In genomic region chr6:18154507-18155272, GRCh38 we compare ENCODE assay signal across 1 cellular context.
TF ChIP-seq lines count a peak whose summit lies in the region.

TSS of gene TPMT (minus strand) at chr6:18155077. CDS start at chr6:18149127, 5,950 bp downstream.

TF ChIP-seq in HepG2, 621 proteins besides CTCF, POLR2A, EP300 and RAD21 (continued from another document and continues in another):
- TF ChIP-seq MIER3 (CRISPR knock-in tag; IDR thresholded peaks at IDR 0.05; ENCODE audit: borderline replicate concordance) (no peak), SRY (CRISPR knock-in tag; IDR thresholded peaks at IDR 0.05) (peak; percentile 7; the same call in 1 of the 2 replicates), ZSCAN25 (CRISPR knock-in tag; IDR thresholded peaks at IDR 0.05) (no peak), ZKSCAN5 (CRISPR knock-in tag; IDR thresholded peaks at IDR 0.05) (no peak), TFDP2 (CRISPR knock-in tag; IDR thresholded peaks at IDR 0.05) (peak; percentile 84), U2AF1 (optimal IDR thresholded peaks at IDR 0.05; ENCODE audit: low read depth, low read length) (no peak), NRL (CRISPR knock-in tag; IDR thresholded peaks at IDR 0.05; ENCODE audit: borderline replicate concordance) (no peak), ZNF629 (CRISPR knock-in tag; conservative IDR thresholded peaks at IDR 0.05) (no peak), ATF6 (CRISPR knock-in tag; conservative IDR thresholded peaks at IDR 0.05) (no peak), GFI1 (CRISPR knock-in tag; IDR thresholded peaks at IDR 0.05; ENCODE audit: borderline replicate concordance) (no peak), CENPT (CRISPR knock-in tag; IDR thresholded peaks at IDR 0.05; ENCODE audit: low read depth) (no peak), MIXL1 (CRISPR knock-in tag; IDR thresholded peaks at IDR 0.05) (no peak), ZNF431 (CRISPR knock-in tag; IDR thresholded peaks at IDR 0.05; ENCODE audit: borderline replicate concordance, low read depth) (no peak), CBX2 (IDR thresholded peaks at IDR 0.05; ENCODE audit: low read depth, low read length) (no peak), CBX2 (CRISPR knock-in tag; IDR thresholded peaks at IDR 0.05; ENCODE audit: low read depth) (no peak), ZNF12 (CRISPR knock-in tag; IDR thresholded peaks at IDR 0.05) (no peak; the same call in 1 of the 2 replicates), CREM (IDR thresholded peaks at IDR 0.05) (0 out of 2 replicates have a peak, but pooled peaks have one; percentile 40), CREM (CRISPR knock-in tag; IDR thresholded peaks at IDR 0.05) (no peak), TOPORS (CRISPR knock-in tag; IDR thresholded peaks at IDR 0.05) (no peak; the same call in 1 of the 2 replicates), REL (CRISPR knock-in tag; conservative IDR thresholded peaks at IDR 0.05) (peak; percentile 43; the same call in 1 of the 2 replicates), MAFF (IDR thresholded peaks at IDR 0.05; ENCODE audit: low read depth, low read length) (no peak), ZNF234 (CRISPR knock-in tag; conservative IDR thresholded peaks at IDR 0.05) (no peak), SCMH1 (CRISPR knock-in tag; IDR thresholded peaks at IDR 0.05; ENCODE audit: borderline replicate concordance) (no peak), CEBPG (CRISPR knock-in tag; IDR thresholded peaks at IDR 0.05) (no peak), SMAD9 (CRISPR knock-in tag; IDR thresholded peaks at IDR 0.05) (no peak), SP4 (CRISPR knock-in tag; IDR thresholded peaks at IDR 0.05) (peak; percentile 97), ZNF703 (CRISPR knock-in tag; IDR thresholded peaks at IDR 0.05; ENCODE audit: borderline replicate concordance) (no peak), ZNF556 (CRISPR knock-in tag; IDR thresholded peaks at IDR 0.05; ENCODE audit: borderline replicate concordance) (no peak), HOXA3 (CRISPR knock-in tag; IDR thresholded peaks at IDR 0.05) (0 out of 2 replicates have a peak, but pooled peaks have one; percentile 24), SATB2 (CRISPR knock-in tag; IDR thresholded peaks at IDR 0.05) (no peak), MAZ (IDR thresholded peaks at IDR 0.05; ENCODE audit: borderline replicate concordance, low read depth, low read length) (no peak), MAZ (CRISPR knock-in tag; IDR thresholded peaks at IDR 0.05; ENCODE audit: low read depth) (no peak; the same call in 1 of the 2 replicates), GABPA (IDR thresholded peaks at IDR 0.05; ENCODE audit: low read depth, low read length) (no peak), GABPA (CRISPR knock-in tag; IDR thresholded peaks at IDR 0.05; ENCODE audit: low read depth) (no peak), ZNF124 (CRISPR knock-in tag; IDR thresholded peaks at IDR 0.05) (no peak), ZFX (CRISPR knock-in tag; IDR thresholded peaks at IDR 0.05; ENCODE audit: low read depth) (no peak), ZNF766 (CRISPR knock-in tag; IDR thresholded peaks at IDR 0.05; ENCODE audit: borderline replicate concordance) (no peak), SIX1 (CRISPR knock-in tag; IDR thresholded peaks at IDR 0.05; ENCODE audit: borderline replicate concordance) (no peak), FOXO1 (CRISPR knock-in tag; IDR thresholded peaks at IDR 0.05) (no peak), ZNF660 (CRISPR knock-in tag; IDR thresholded peaks at IDR 0.05; ENCODE audit: borderline replicate concordance, low read depth) (no peak), ZNF776 (CRISPR knock-in tag; IDR thresholded peaks at IDR 0.05) (no peak), ZNF326 (CRISPR knock-in tag; IDR thresholded peaks at IDR 0.05; ENCODE audit: borderline replicate concordance) (no peak), ELF4 (CRISPR knock-in tag; IDR thresholded peaks at IDR 0.05; ENCODE audit: borderline replicate concordance) (0 out of 2 replicates have a peak, but pooled peaks have one; percentile 19), ZNF335 (CRISPR knock-in tag; IDR thresholded peaks at IDR 0.05) (no peak), ZFP90 (CRISPR knock-in tag; IDR thresholded peaks at IDR 0.05; ENCODE audit: borderline replicate concordance) (peak; percentile 91; the same call in 1 of the 2 replicates), ARHGAP35 (CRISPR knock-in tag; IDR thresholded peaks at IDR 0.05; ENCODE audit: borderline replicate concordance) (no peak), ZNF709 (CRISPR knock-in tag; IDR thresholded peaks at IDR 0.05) (no peak)
- TF ChIP-seq, protein P1, sequence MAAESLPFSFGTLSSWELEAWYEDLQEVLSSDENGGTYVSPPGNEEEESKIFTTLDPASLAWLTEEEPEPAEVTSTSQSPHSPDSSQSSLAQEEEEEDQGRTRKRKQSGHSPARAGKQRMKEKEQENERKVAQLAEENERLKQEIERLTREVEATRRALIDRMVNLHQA (CRISPR knock-in tag; IDR thresholded peaks at IDR 0.05), result no peak
- TF ChIP-seq, protein P2, sequence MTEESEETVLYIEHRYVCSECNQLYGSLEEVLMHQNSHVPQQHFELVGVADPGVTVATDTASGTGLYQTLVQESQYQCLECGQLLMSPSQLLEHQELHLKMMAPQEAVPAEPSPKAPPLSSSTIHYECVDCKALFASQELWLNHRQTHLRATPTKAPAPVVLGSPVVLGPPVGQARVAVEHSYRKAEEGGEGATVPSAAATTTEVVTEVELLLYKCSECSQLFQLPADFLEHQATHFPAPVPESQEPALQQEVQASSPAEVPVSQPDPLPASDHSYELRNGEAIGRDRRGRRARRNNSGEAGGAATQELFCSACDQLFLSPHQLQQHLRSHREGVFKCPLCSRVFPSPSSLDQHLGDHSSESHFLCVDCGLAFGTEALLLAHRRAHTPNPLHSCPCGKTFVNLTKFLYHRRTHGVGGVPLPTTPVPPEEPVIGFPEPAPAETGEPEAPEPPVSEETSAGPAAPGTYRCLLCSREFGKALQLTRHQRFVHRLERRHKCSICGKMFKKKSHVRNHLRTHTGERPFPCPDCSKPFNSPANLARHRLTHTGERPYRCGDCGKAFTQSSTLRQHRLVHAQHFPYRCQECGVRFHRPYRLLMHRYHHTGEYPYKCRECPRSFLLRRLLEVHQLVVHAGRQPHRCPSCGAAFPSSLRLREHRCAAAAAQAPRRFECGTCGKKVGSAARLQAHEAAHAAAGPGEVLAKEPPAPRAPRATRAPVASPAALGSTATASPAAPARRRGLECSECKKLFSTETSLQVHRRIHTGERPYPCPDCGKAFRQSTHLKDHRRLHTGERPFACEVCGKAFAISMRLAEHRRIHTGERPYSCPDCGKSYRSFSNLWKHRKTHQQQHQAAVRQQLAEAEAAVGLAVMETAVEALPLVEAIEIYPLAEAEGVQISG (CRISPR knock-in tag; IDR thresholded peaks at IDR 0.05), result no peak
- TF ChIP-seq, protein P3, sequence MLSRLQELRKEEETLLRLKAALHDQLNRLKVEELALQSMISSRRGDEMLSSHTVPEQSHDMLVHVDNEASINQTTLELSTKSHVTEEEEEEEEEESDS (CRISPR knock-in tag; IDR thresholded peaks at IDR 0.05; ENCODE audit: borderline replicate concordance), result no peak
- TF ChIP-seq, protein P4, sequence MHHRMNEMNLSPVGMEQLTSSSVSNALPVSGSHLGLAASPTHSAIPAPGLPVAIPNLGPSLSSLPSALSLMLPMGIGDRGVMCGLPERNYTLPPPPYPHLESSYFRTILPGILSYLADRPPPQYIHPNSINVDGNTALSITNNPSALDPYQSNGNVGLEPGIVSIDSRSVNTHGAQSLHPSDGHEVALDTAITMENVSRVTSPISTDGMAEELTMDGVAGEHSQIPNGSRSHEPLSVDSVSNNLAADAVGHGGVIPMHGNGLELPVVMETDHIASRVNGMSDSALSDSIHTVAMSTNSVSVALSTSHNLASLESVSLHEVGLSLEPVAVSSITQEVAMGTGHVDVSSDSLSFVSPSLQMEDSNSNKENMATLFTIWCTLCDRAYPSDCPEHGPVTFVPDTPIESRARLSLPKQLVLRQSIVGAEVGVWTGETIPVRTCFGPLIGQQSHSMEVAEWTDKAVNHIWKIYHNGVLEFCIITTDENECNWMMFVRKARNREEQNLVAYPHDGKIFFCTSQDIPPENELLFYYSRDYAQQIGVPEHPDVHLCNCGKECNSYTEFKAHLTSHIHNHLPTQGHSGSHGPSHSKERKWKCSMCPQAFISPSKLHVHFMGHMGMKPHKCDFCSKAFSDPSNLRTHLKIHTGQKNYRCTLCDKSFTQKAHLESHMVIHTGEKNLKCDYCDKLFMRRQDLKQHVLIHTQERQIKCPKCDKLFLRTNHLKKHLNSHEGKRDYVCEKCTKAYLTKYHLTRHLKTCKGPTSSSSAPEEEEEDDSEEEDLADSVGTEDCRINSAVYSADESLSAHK (CRISPR knock-in tag; IDR thresholded peaks at IDR 0.05; ENCODE audit: borderline replicate concordance), result no peak
- TF ChIP-seq, protein P5, sequence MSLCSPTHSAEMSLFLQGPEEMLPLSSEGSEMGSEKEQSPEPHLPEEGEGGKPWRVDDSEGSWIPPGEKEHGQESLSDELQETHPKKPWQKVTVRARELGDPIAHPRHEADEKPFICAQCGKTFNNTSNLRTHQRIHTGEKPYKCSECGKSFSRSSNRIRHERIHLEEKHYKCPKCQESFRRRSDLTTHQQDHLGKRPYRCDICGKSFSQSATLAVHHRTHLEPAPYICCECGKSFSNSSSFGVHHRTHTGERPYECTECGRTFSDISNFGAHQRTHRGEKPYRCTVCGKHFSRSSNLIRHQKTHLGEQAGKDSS (CRISPR knock-in tag; IDR thresholded peaks at IDR 0.05; ENCODE audit: borderline replicate concordance, low read depth), result peak; percentile 35; the same call in 1 of the 2 replicates
- TF ChIP-seq, protein P6, sequence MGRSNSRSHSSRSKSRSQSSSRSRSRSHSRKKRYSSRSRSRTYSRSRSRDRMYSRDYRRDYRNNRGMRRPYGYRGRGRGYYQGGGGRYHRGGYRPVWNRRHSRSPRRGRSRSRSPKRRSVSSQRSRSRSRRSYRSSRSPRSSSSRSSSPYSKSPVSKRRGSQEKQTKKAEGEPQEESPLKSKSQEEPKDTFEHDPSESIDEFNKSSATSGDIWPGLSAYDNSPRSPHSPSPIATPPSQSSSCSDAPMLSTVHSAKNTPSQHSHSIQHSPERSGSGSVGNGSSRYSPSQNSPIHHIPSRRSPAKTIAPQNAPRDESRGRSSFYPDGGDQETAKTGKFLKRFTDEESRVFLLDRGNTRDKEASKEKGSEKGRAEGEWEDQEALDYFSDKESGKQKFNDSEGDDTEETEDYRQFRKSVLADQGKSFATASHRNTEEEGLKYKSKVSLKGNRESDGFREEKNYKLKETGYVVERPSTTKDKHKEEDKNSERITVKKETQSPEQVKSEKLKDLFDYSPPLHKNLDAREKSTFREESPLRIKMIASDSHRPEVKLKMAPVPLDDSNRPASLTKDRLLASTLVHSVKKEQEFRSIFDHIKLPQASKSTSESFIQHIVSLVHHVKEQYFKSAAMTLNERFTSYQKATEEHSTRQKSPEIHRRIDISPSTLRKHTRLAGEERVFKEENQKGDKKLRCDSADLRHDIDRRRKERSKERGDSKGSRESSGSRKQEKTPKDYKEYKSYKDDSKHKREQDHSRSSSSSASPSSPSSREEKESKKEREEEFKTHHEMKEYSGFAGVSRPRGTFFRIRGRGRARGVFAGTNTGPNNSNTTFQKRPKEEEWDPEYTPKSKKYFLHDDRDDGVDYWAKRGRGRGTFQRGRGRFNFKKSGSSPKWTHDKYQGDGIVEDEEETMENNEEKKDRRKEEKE (IDR thresholded peaks at IDR 0.05), result no peak
- TF ChIP-seq, protein P7, sequence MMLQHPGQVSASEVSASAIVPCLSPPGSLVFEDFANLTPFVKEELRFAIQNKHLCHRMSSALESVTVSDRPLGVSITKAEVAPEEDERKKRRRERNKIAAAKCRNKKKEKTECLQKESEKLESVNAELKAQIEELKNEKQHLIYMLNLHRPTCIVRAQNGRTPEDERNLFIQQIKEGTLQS (CRISPR knock-in tag; IDR thresholded peaks at IDR 0.05), result 0 out of 2 replicates have a peak, but pooled peaks have one; percentile 12
- TF ChIP-seq, protein P8, sequence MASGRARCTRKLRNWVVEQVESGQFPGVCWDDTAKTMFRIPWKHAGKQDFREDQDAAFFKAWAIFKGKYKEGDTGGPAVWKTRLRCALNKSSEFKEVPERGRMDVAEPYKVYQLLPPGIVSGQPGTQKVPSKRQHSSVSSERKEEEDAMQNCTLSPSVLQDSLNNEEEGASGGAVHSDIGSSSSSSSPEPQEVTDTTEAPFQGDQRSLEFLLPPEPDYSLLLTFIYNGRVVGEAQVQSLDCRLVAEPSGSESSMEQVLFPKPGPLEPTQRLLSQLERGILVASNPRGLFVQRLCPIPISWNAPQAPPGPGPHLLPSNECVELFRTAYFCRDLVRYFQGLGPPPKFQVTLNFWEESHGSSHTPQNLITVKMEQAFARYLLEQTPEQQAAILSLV (CRISPR knock-in tag; IDR thresholded peaks at IDR 0.05; ENCODE audit: borderline replicate concordance), result no peak
- TF ChIP-seq, protein P9, sequence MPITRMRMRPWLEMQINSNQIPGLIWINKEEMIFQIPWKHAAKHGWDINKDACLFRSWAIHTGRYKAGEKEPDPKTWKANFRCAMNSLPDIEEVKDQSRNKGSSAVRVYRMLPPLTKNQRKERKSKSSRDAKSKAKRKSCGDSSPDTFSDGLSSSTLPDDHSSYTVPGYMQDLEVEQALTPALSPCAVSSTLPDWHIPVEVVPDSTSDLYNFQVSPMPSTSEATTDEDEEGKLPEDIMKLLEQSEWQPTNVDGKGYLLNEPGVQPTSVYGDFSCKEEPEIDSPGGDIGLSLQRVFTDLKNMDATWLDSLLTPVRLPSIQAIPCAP (CRISPR knock-in tag; IDR thresholded peaks at IDR 0.05; ENCODE audit: low read depth), result no peak
